1 cellular context compared by ENCODE assay signal in genomic region chr2:85642725-85643124, GRCh38.
TF ChIP-seq lines count a peak whose summit lies in the region.

No MANE protein-coding gene starts in this region.

TF ChIP-seq in GM12878, 131 proteins besides CTCF, POLR2A, EP300 and RAD21:
- TF ChIP-seq ZNF24 (IDR thresholded peaks at IDR 0.05) (0 out of 2 replicates have a peak, but pooled peaks have one; percentile 13), ATF7 (IDR thresholded peaks at IDR 0.05; ENCODE audit: low read depth) (peak; percentile 43), SKIL (IDR thresholded peaks at IDR 0.05; ENCODE audit: low read depth, poor library complexity, severe bottlenecking) (peak; percentile 48), CBFB (IDR thresholded peaks at IDR 0.05; ENCODE audit: low read depth) (no peak), MTA2 (IDR thresholded peaks at IDR 0.05; ENCODE audit: low read depth) (peak; percentile 90), IKZF2 (IDR thresholded peaks at IDR 0.05) (peak; percentile 30 to 57; a peak in 3 of 4 replicates), BCL11A (IDR thresholded peaks at IDR 0.05; ENCODE audit: low read depth, low read length) (peak; percentile 74; the same call in 1 of the 2 replicates), RCOR1 (conservative IDR thresholded peaks at IDR 0.05; ENCODE audit: low read depth, low read length) (0 out of 2 replicates have a peak, but pooled peaks have one; percentile 69), WRNIP1 (IDR thresholded peaks at IDR 0.05; ENCODE audit: borderline replicate concordance, low read depth, low read length) (no peak), EED (IDR thresholded peaks at IDR 0.05; ENCODE audit: low read depth) (no peak), RUNX3 (IDR thresholded peaks at IDR 0.05; ENCODE audit: low read length) (peak; percentile 28; the same call in 1 of the 2 replicates)
